8 cellular contexts compared by ENCODE assay signal in the genomic region with DNA sequence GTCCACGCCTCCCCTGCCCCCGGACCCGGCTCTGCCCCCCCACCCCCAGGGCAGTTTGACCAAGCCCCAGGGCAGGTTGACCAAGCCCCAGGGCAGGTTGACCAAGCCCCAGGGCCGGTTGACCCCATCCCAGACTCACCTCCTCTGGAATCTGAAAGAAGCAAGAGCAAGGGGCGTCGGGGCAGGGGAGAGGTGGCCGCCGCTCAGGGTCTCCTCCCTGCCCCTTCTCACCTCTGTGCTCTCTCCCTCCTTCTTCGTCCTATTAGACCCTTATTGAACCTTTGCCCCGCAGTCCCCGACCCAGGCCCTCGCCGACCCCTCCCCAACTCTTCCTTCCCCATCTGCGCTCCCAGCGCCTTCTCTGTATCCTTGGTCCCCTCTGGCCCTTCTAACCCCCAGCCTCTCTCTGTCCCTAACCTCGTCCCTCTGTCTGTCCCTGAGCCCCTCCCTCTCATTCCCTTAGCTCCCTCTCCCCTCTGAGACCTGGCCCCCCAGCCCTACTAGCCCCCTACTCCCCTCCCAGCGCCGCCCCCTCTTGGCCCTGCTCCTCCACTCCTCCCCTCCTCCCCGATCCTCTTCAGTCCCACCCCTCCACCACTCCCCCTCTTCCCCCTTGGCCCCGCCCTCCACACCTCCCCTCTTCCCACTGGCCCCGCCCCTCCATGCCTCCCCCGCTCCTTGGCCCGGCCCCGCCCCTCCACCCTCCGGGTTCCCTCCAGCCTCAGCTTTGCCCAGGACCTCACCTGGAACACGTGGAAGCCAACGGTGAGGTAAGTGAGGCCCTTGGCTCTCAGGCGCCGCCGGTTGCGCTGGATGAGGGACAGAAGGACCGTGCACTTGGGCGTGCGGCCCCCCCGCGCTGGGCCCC. TPM values are rescaled to one million over a fixed set of nuclear protein-coding genes. Genes with fewer than 3 reads are reported as not detected.
DNase-seq lines count a peak whose midpoint lies in the region; ATAC-seq and TF ChIP-seq lines count a peak whose summit lies in the region.

No MANE protein-coding gene starts in this region.

- H3K36me3 ChIP-seq in DOHH2 (ENCODE audit: control insufficient read depth, low read length) (peaks cover 3% of the 10 kb centered on the region), prostate gland (no peaks in the 10 kb centered on the region), MG63 (peaks cover 24% of the 10 kb centered on the region)

- no peak for TF ChIP-seq POLR2A in prostate gland (IDR thresholded peaks at IDR 0.05)

- CTCF ChIA-PET in activated CD8-positive, alpha-beta memory T cell treated with anti-CD3 and anti-CD28 coated beads, Interleukin-2, amount 10 ng/mL, durations not matched to agents 7 days and 5 days (lab: Charles Lee) = no interaction called here

- no peaks in the 10 kb centered on the region for H4K20me1 ChIP-seq in DOHH2 (ENCODE audit: control insufficient read depth, insufficient read depth, low read depth, low read length)

- TF ChIP-seq CTCF in DOHH2 (IDR thresholded peaks at IDR 0.05; ENCODE audit: low read depth, low read length, poor library complexity, severe bottlenecking) (no peak), fibroblast of pulmonary artery (IDR thresholded peaks at IDR 0.05; ENCODE audit: low read length, missing control alignments) (no peak), prostate gland (IDR thresholded peaks at IDR 0.05) (no peak)

- peak overlapping the region; percentile 61 for H3K4me3 Mint-ChIP-seq in activated CD8-positive, alpha-beta memory T cell treated with anti-CD3 and anti-CD28 coated beads, Interleukin-2, amount 10 ng/mL, durations not matched to agents 7 days and 5 days

- H3K27ac Mint-ChIP-seq in activated CD8-positive, alpha-beta memory T cell treated with anti-CD3 and anti-CD28 coated beads, Interleukin-2, amount 10 ng/mL, durations not matched to agents 7 days and 5 days = no peak overlapping the region

- no peaks in the 10 kb centered on the region for H3K79me2 ChIP-seq in DOHH2 (ENCODE audit: control insufficient read depth, low read length)

- 14% methylated on average over 32 of the region's 36 CpGs for WGBS in prostate gland

- H3K27me3 ChIP-seq in DOHH2 (ENCODE audit: control insufficient read depth, low read length) (peaks cover 3% of the 10 kb centered on the region; the same call in 1 of the 2 replicates), prostate gland (replicated peaks; ENCODE audit: insufficient read depth) (no peaks in the 10 kb centered on the region), MG63 (no peaks in the 10 kb centered on the region)

- H3F3A ChIP-seq in DOHH2 (ENCODE audit: control insufficient read depth, insufficient read depth) = peaks cover 7% of the 10 kb centered on the region; the same call in 1 of the 2 replicates

- H3K36me3 Mint-ChIP-seq in activated CD8-positive, alpha-beta memory T cell treated with anti-CD3 and anti-CD28 coated beads, Interleukin-2, amount 10 ng/mL, durations not matched to agents 7 days and 5 days = peaks cover 2% of the 10 kb centered on the region

- H3K4me2 ChIP-seq in DOHH2 (ENCODE audit: low read length) = peak overlapping the region; percentile 65

- H3K4me3 ChIP-seq in DOHH2 (ENCODE audit: low read length) (peak overlapping the region; percentile 53), fibroblast of pulmonary artery (replicated peaks; ENCODE audit: low read depth, low read length) (peak overlapping the region; percentile 19), prostate gland (peak overlapping the region; percentile 23 to 37), MG63 (no peak overlapping the region)

- H3K4me1 ChIP-seq in DOHH2 (ENCODE audit: control insufficient read depth, low read length) = peaks cover 33% of the 10 kb centered on the region
- H3K4me1 ChIP-seq in prostate gland (replicated peaks) = no peaks in the 10 kb centered on the region

- no peaks in the 10 kb centered on the region for H3K9me3 ChIP-seq in DOHH2 (ENCODE audit: control insufficient read depth, insufficient read depth, low read length)
- no peaks in the 10 kb centered on the region for H3K9me3 ChIP-seq in prostate gland
- H3K9me3 ChIP-seq in MG63 = no peaks in the 10 kb centered on the region

- no peak for ATAC-seq in activated CD8-positive, alpha-beta memory T cell treated with anti-CD3 and anti-CD28 coated beads, Interleukin-2, amount 10 ng/mL, durations not matched to agents 7 days and 5 days
- no peak for ATAC-seq in HG02588 (IDR thresholded peaks at IDR 0.05; ENCODE audit: unreplicated experiment)
- ATAC-seq in GM21786 (IDR thresholded peaks at IDR 0.05; ENCODE audit: unreplicated experiment) = no peak

- DNase-seq in NCI-H2029 (lab: John Stamatoyannopoulos, UW) (peak; percentile 71), fibroblast of pulmonary artery (ENCODE audit: low read depth) (no peak), prostate gland (ENCODE audit: low spot score) (peak; percentile 49), MG63 (no peak)
- peak; percentile 79 for DNase-seq in activated CD8-positive, alpha-beta memory T cell treated with anti-CD3 and anti-CD28 coated beads, Interleukin-2, amount 10 ng/mL, durations not matched to agents 7 days and 5 days

- H3K27me3 Mint-ChIP-seq in activated CD8-positive, alpha-beta memory T cell treated with anti-CD3 and anti-CD28 coated beads, Interleukin-2, amount 10 ng/mL, durations not matched to agents 7 days and 5 days = peaks cover 4% of the 10 kb centered on the region

- no peaks in the 10 kb centered on the region for H3K9me2 ChIP-seq in DOHH2 (replicated peaks; ENCODE audit: control insufficient read depth, low read length)

- H3K27ac ChIP-seq in DOHH2 (ENCODE audit: low read depth, low read length) (no peak overlapping the region), prostate gland (peak overlapping the region; percentile 26 to 59)

- intact Hi-C loops in prostate gland (cut with DNase I) = loop anchor here (10.0 kb wide), 1 partner anchor 198 kb away; the partner anchor contains the start of genes MRPS12 and SARS2

- H3K4me1 Mint-ChIP-seq in activated CD8-positive, alpha-beta memory T cell treated with anti-CD3 and anti-CD28 coated beads, Interleukin-2, amount 10 ng/mL, durations not matched to agents 7 days and 5 days = peaks cover 53% of the 10 kb centered on the region

- no peaks in the 10 kb centered on the region for H3K9me3 Mint-ChIP-seq in activated CD8-positive, alpha-beta memory T cell treated with anti-CD3 and anti-CD28 coated beads, Interleukin-2, amount 10 ng/mL, durations not matched to agents 7 days and 5 days (ENCODE audit: low read depth)

RNA-seq across cellular contexts. Expression of gene CAPN12, which starts 7.6 kb away (rescaled TPM):
- 10 to 100 TPM in 1 of 2 experiments, 1 to 10 TPM in 1; 8.4 to 17.5 TPM for total RNA-seq in activated CD8-positive, alpha-beta memory T cell treated with anti-CD3 and anti-CD28 coated beads, Interleukin-2, amount 10 ng/mL, durations not matched to agents 7 days and 5 days
- total RNA-seq in prostate gland = 1 to 10 TPM; 2.3 to 6.0 TPM
- not detected in 2 replicates for total RNA-seq in MG63 (2014; rRNA removed; shearing (Covaris generic); ENCODE audit: low replicate concordance)

RNA-seq across cellular contexts. Expression of gene LGALS7, which starts 36.7 kb away (rescaled TPM):
- not detected for total RNA-seq in activated CD8-positive, alpha-beta memory T cell treated with anti-CD3 and anti-CD28 coated beads, Interleukin-2, amount 10 ng/mL, durations not matched to agents 7 days and 5 days
- not detected for total RNA-seq in prostate gland
- total RNA-seq in MG63 (2014; rRNA removed; shearing (Covaris generic); ENCODE audit: low replicate concordance) = not detected in 2 replicates

RNA-seq across cellular contexts. Expression of gene LGALS7B, which starts 52.4 kb away (rescaled TPM):
- total RNA-seq in activated CD8-positive, alpha-beta memory T cell treated with anti-CD3 and anti-CD28 coated beads, Interleukin-2, amount 10 ng/mL, durations not matched to agents 7 days and 5 days = not detected
- 1 to 10 TPM; 3.8 to 9.8 TPM for total RNA-seq in prostate gland
- total RNA-seq in MG63 (2014; rRNA removed; shearing (Covaris generic); ENCODE audit: low replicate concordance) = not detected in 2 replicates

Comparison
In these comparisons a context has a peak if more than half of its experiments do, and no peak if none do; other contexts are left out.
1. DNase-seq: peak in NCI-H2029 (single experiment), activated CD8-positive, alpha-beta memory T cell treated with anti-CD3 and anti-CD28 coated beads, Interleukin-2, amount 10 ng/mL, durations not matched to agents 7 days and 5 days (single experiment) and prostate gland (single experiment); none in fibroblast of pulmonary artery (single experiment) and MG63 (single experiment).